In the genomic region with DNA sequence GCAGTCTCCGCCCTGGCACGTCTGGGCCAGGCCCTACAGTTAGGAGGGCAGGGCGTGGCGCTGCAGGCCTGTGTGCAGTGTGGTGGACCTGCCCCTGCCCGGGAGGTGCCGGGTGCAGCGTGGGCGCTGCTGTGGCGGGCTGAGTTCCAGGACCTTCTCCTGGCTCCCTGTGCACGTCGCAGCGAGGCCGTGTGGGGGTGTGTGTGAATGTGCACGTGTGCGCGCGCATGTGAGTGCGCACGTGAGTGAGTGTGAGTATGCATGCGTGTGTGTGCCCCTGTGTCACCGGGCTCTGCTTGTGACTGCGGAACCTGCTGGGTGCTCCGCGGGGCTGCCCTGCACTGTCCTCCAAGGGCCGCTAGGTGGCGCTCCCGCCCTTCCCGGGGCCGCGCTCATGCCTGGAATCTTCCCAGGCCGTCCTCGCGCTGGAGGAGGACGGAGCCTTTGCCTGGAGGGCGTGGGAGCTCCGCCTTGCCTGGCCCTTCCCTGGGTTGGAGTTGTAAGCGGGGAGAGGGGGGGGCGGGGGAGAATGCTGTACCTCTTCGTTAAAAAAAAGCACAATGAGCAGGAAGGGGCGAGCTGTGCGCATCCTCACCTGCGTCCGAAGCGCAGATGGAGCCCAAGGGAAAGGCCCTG, we compare ENCODE assay signal across 8 cellular contexts.
A peak's percentile ranks its signal among the peaks of the same experiment; 100 is the strongest.
DNase-seq lines count a peak whose midpoint lies in the region; ATAC-seq and TF ChIP-seq lines count a peak whose summit lies in the region.

No MANE protein-coding gene starts in this region.

- no peak overlapping the region for H3K23ac ChIP-seq in IMR-90 (ENCODE audit: low read depth, low read length)

- H3K27ac ChIP-seq in IMR-90 (ENCODE audit: insufficient read depth, low read length), result no peak overlapping the region
- H3K27ac ChIP-seq in parathyroid adenoma, result no peak overlapping the region

- H4K8ac ChIP-seq in IMR-90 (ENCODE audit: low read depth in 2 of 2, low read length in 2 of 2), result peak overlapping the region in 1 of 2 experiments; percentile 48; a peak in 1 of 4 replicates

- H2BK20ac ChIP-seq in IMR-90 (ENCODE audit: low read depth, low read length), result no peak overlapping the region

- peak; percentile 97 for TF ChIP-seq CTCF in IMR-90 (conservative IDR thresholded peaks at IDR 0.05; ENCODE audit: low read depth, low read length)
- peak; percentile 88 for TF ChIP-seq CTCF in parathyroid adenoma (IDR thresholded peaks at IDR 0.05)
- peak; percentile 98 for TF ChIP-seq CTCF in type B pancreatic cell (conservative IDR thresholded peaks at IDR 0.05)

- peak overlapping the region; percentile 26 for H2BK5ac ChIP-seq in IMR-90 (ENCODE audit: low read depth, low read length, poor library complexity, severe bottlenecking)

- H4K20me1 ChIP-seq in IMR-90 (ENCODE audit: insufficient read depth, low read length), result peaks cover 70% of the 10 kb centered on the region

- H3K9me1 ChIP-seq in IMR-90 (ENCODE audit: insufficient read depth, low read length), result peaks cover 2% of the 10 kb centered on the region; the same call in 1 of the 2 replicates

- no peak overlapping the region for H2BK15ac ChIP-seq in IMR-90 (ENCODE audit: low read depth, low read length)

- H3K36me3 Mint-ChIP-seq in type B pancreatic cell, result peaks cover 4% of the 10 kb centered on the region

- ATAC-seq in IMR-90 (ENCODE audit: low read depth) (peak; percentile 96), HG03565 (IDR thresholded peaks at IDR 0.05; ENCODE audit: unreplicated experiment) (no peak)

- peaks cover 20% of the 10 kb centered on the region for H3K36me3 ChIP-seq in IMR-90 (ENCODE audit: control insufficient read depth, insufficient read depth, low read length)
- no peaks in the 10 kb centered on the region for H3K36me3 ChIP-seq in parathyroid adenoma (ENCODE audit: control insufficient read depth, insufficient read depth, low read length)

- H3K4me1 Mint-ChIP-seq in type B pancreatic cell (ENCODE audit: unreplicated experiment), result peaks cover 24% of the 10 kb centered on the region

- peak overlapping the region; percentile 11; the same call in 1 of the 2 replicates for H3K4me2 ChIP-seq in IMR-90 (ENCODE audit: low read depth, low read length)
- H3K4me2 ChIP-seq in parathyroid adenoma (ENCODE audit: low read length), result no peak overlapping the region

- H3K4me1 ChIP-seq in IMR-90 (ENCODE audit: control insufficient read depth, insufficient read depth, low read length), result peaks cover 21% of the 10 kb centered on the region
- peaks cover 9% of the 10 kb centered on the region for H3K4me1 ChIP-seq in parathyroid adenoma

- H4K91ac ChIP-seq in IMR-90 (ENCODE audit: insufficient read depth, low read depth, low read length), result 0 out of 2 replicates have a peak overlapping the region, but pooled peaks have one; percentile 48

- TF ChIP-seq POLR2A in IMR-90 (IDR thresholded peaks at IDR 0.05; ENCODE audit: low read depth, low read length), result no peak

- H2BK120ac ChIP-seq in IMR-90 (ENCODE audit: low read depth, low read length), result peak overlapping the region; percentile 45

- no peak overlapping the region for H3K18ac ChIP-seq in IMR-90 (ENCODE audit: low read depth, low read length)

- 61% methylated on average over 14 of the region's 44 CpGs; no CpG with 5 or more reads in 1 of the 2 experiments for WGBS in IMR-90 (ENCODE audit: extremely low coverage in 2 of 2, insufficient read length in 1 of 2), 2 experiments

- H3K56ac ChIP-seq in IMR-90 (ENCODE audit: extremely low read depth, insufficient read depth, low read length), result no peak overlapping the region

- DNase-seq in DMS 273 treated with DMSO at 0.1 percent for 48 hours (lab: John Stamatoyannopoulos, UW) (peak; percentile 16), IMR-90 (peak; percentile 67), SK-MEL-5 (ENCODE audit: low read depth, low spot score) (peak; percentile 61), globus pallidus (ENCODE audit: low spot score) (peak; percentile 50), type B pancreatic cell (ENCODE audit: extremely low spot score, unreplicated experiment) (peak; percentile 91)
- peak; percentile 56 for DNase-seq in activated naive CD4-positive, alpha-beta T cell treated with Interleukin-2 at 50 U/mL for 16 hours

- H3K9ac ChIP-seq in IMR-90 (ENCODE audit: low read depth, low read length), result no peak overlapping the region; the same call in 1 of the 2 replicates
- H3K9ac ChIP-seq in parathyroid adenoma, result no peak overlapping the region

- H3K79me1 ChIP-seq in IMR-90 (ENCODE audit: low read depth in 1 of 2, low read length in 2 of 2), result peaks cover 5 to 68% of the 10 kb centered on the region in 2 experiments

- peak overlapping the region; percentile 42; the same call in 1 of the 2 replicates for H2AK5ac ChIP-seq in IMR-90 (ENCODE audit: low read depth, low read length)

- POLR2A ChIA-PET in IMR-90 (lab: Charles Lee; ENCODE audit: unreplicated experiment), result no interaction called here

- H3K9me3 ChIP-seq in IMR-90 (ENCODE audit: control insufficient read depth, insufficient read depth, low read length) (no peaks in the 10 kb centered on the region), parathyroid adenoma (ENCODE audit: control insufficient read depth, low read length) (no peaks in the 10 kb centered on the region)

- H2AFZ ChIP-seq in IMR-90 (replicated peaks; ENCODE audit: low read length, poor library complexity) (peak overlapping the region; percentile 67), parathyroid adenoma (no peak overlapping the region)

- no peaks in the 10 kb centered on the region for H3K27me3 Mint-ChIP-seq in type B pancreatic cell

- CTCF ChIA-PET in IMR-90 (lab: Yijun Ruan, JAX), result interaction anchor here (0.6 to 0.7 kb wide), 4 partner anchors 10 to 521 kb away, joined by 3 to 4 read pairs (median 4); no protein-coding TSS in a partner anchor

- H3K79me2 ChIP-seq in parathyroid adenoma, result peaks cover 59% of the 10 kb centered on the region

- H3K14ac ChIP-seq in IMR-90 (replicated peaks; ENCODE audit: low read depth, low read length), result no peak overlapping the region

- H4K5ac ChIP-seq in IMR-90 (ENCODE audit: low read depth, low read length), result no peak overlapping the region

- peak overlapping the region; percentile 69 for H3K4ac ChIP-seq in IMR-90 (ENCODE audit: low read depth, low read length)

- peak overlapping the region; percentile 60 for H2AK9ac ChIP-seq in IMR-90 (replicated peaks; ENCODE audit: low read depth, low read length, poor library complexity)

- TF ChIP-seq RAD21 in IMR-90 (IDR thresholded peaks at IDR 0.05; ENCODE audit: low read length), result peak; percentile 91

- H3K9me3 Mint-ChIP-seq in type B pancreatic cell, result no peaks in the 10 kb centered on the region

- no peaks in the 10 kb centered on the region for H3K27me3 ChIP-seq in IMR-90 (ENCODE audit: control insufficient read depth, insufficient read depth, low read length)
- no peaks in the 10 kb centered on the region for H3K27me3 ChIP-seq in parathyroid adenoma (ENCODE audit: control insufficient read depth, insufficient read depth, low read length)

- H3K4me3 Mint-ChIP-seq in type B pancreatic cell, result no peak overlapping the region

- dilution Hi-C loops in IMR-90 (cut with HindIII; ENCODE audit: low sequenced_read_pairs, unreplicated experiment), result no loop called here

- no TSS peak for BruUV-seq in IMR-90 (replicated peaks; lab: Mats Ljungman, UMichigan)

- no peak overlapping the region for H3K4me3 ChIP-seq in IMR-90 (ENCODE audit: insufficient read depth, low read depth, low read length)
- H3K4me3 ChIP-seq in parathyroid adenoma (ENCODE audit: low read depth, low read length), result no peak overlapping the region

- no peak overlapping the region for H3K27ac Mint-ChIP-seq in type B pancreatic cell

- in situ Hi-C loops in IMR-90 (cut with MboI; ENCODE audit: low sequenced_read_pairs), result no loop called here
- in situ Hi-C loops in SK-MEL-5 (cut with HindIII; ENCODE audit: low pct_unique_long_range_greater_than_20kb, low sequenced_read_pairs), result no loop called here

- intact Hi-C loops in IMR-90 (cut with micrococcal nuclease), result loop anchor here (1.0 kb wide), 1 partner anchor 530 kb away; no protein-coding TSS in a partner anchor

TF ChIP-seq in IMR-90, 13 proteins besides CTCF, POLR2A, EP300 and RAD21:
- TF ChIP-seq, protein P1, sequence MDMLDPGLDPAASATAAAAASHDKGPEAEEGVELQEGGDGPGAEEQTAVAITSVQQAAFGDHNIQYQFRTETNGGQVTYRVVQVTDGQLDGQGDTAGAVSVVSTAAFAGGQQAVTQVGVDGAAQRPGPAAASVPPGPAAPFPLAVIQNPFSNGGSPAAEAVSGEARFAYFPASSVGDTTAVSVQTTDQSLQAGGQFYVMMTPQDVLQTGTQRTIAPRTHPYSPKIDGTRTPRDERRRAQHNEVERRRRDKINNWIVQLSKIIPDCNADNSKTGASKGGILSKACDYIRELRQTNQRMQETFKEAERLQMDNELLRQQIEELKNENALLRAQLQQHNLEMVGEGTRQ (IDR thresholded peaks at IDR 0.05; ENCODE audit: low read depth, low read length), result no peak; the same call in 1 of the 2 replicates
- peak; percentile 92 for TF ChIP-seq BHLHE40 (IDR thresholded peaks at IDR 0.05; ENCODE audit: low read depth, low read length)
- TF ChIP-seq NFE2L2 (IDR thresholded peaks at IDR 0.05; ENCODE audit: low read depth, low read length), result no peak
- TF ChIP-seq SMC3 (IDR thresholded peaks at IDR 0.05; ENCODE audit: low read depth, low read length), result peak; percentile 64
- TF ChIP-seq MAZ (IDR thresholded peaks at IDR 0.05; ENCODE audit: borderline replicate concordance, low read depth, low read length), result peak; percentile 56; the same call in 1 of the 2 replicates
- no peak for TF ChIP-seq RFX5 (IDR thresholded peaks at IDR 0.05; ENCODE audit: low read depth, low read length)
- TF ChIP-seq CEBPB (IDR thresholded peaks at IDR 0.05; ENCODE audit: low read depth, low read length), result no peak
- TF ChIP-seq MXI1 (IDR thresholded peaks at IDR 0.05; ENCODE audit: borderline replicate concordance, low read depth, low read length), result peak; percentile 71; the same call in 1 of the 2 replicates
- TF ChIP-seq CHD1 (IDR thresholded peaks at IDR 0.05; ENCODE audit: low read depth, low read length), result no peak
- no peak for TF ChIP-seq RCOR1 (IDR thresholded peaks at IDR 0.05; ENCODE audit: insufficient replicate concordance, low read length)
- 0 out of 2 replicates have a peak, but pooled peaks have one; percentile 4 for TF ChIP-seq FOS (IDR thresholded peaks at IDR 0.05; ENCODE audit: low read depth, low read length)
- TF ChIP-seq MAFK (IDR thresholded peaks at IDR 0.05; ENCODE audit: low read depth, low read length), result no peak

Comparison
In these comparisons a context has a peak if more than half of its experiments do, and no peak if none do; other contexts are left out.
1. DNase-seq: peak in every context shown above with its lines; median percentile 91 in type B pancreatic cell; 67 in IMR-90; 61 in SK-MEL-5; 56 in activated naive CD4-positive, alpha-beta T cell treated with Interleukin-2 at 50 U/mL for 16 hours; 50 in globus pallidus; 16 in DMS 273 treated with DMSO at 0.1 percent for 48 hours.